14 cellular contexts compared by ENCODE assay signal in genomic region chr3:78497692-78498091, GRCh38.
DNase-seq lines count a peak whose midpoint lies in the region; ATAC-seq and TF ChIP-seq lines count a peak whose summit lies in the region.
"Had no signal": no experiment of that assay in that cellular context is flagged by ENCODE, and none has a peak within 500 bp of the region (broad histone marks: within the 10 kb centered on the region; RNA-seq: fewer than 3 reads in every experiment).

No MANE protein-coding gene starts in this region.

- peak; percentile 8 for DNase-seq in Ammon's horn (ENCODE audit: low spot score)
- peak; percentile 43 for DNase-seq in NCI-H1105 treated with DMSO at 0.1 percent for 48 hours (lab: John Stamatoyannopoulos, UW)
- no peak for DNase-seq in chondrocyte (ENCODE audit: low spot score)
- no peak for DNase-seq in left lung
- DNase-seq in stimulated activated naive CD4-positive, alpha-beta T cell treated with Interleukin-2 at 50 U/mL for 16 hours (lab: John Stamatoyannopoulos, UW): no peak
- DNase-seq in brain microvascular endothelial cell: no peak
- DNase-seq in iPS-NIHi11 (ENCODE audit: low spot score): no peak
- DNase-seq: activated CD4-positive, CD25-positive, alpha-beta regulatory T cell treated with anti-CD3 and anti-CD28 coated beads, Interleukin-2, amount 50 U/mL, for 72 hours; BE2C; colonic mucosa; DMS 273 treated with DMSO at 0.1 percent for 48 hours; MG63 had no signal

- H3K27me3 Mint-ChIP-seq in chondrocyte (ENCODE audit: low read depth): peaks cover 2% of the 10 kb centered on the region
- H3K27me3 Mint-ChIP-seq: activated T-helper 17 cell treated with anti-CD3 and anti-CD28 coated beads, Interleukin-2, amount 50 U/mL, for 72 hours had no signal

- intact Hi-C loops in left lung (cut with DNase I): no loop called here

- H3K36me3 ChIP-seq in left lung (no peaks in the 10 kb centered on the region), brain microvascular endothelial cell (replicated peaks) (no peaks in the 10 kb centered on the region)
- H3K36me3 ChIP-seq: BE2C, colonic mucosa, MG63, suprapubic skin had no signal

- H3K4me3 ChIP-seq in left lung: no peak overlapping the region
- H3K4me3 ChIP-seq in brain microvascular endothelial cell (ENCODE audit: low read depth, low read length): no peak overlapping the region
- H3K4me3 ChIP-seq: colonic mucosa, MG63, suprapubic skin had no signal

- H3K4me3 Mint-ChIP-seq in chondrocyte (ENCODE audit: unreplicated experiment): no peak overlapping the region
- H3K4me3 Mint-ChIP-seq: activated T-helper 17 cell treated with anti-CD3 and anti-CD28 coated beads, Interleukin-2, amount 50 U/mL, for 72 hours had no signal

- peak; percentile 29 for TF ChIP-seq CTCF in chondrocyte (IDR thresholded peaks at IDR 0.05)
- no peak for TF ChIP-seq CTCF in left lung (IDR thresholded peaks at IDR 0.05)
- no peak for TF ChIP-seq CTCF in brain microvascular endothelial cell (IDR thresholded peaks at IDR 0.05; ENCODE audit: low read depth, low read length, missing control alignments)

- peaks cover 0 to 6% of the 10 kb centered on the region in 2 donors for H3K4me1 ChIP-seq in left lung
- H3K4me1 ChIP-seq: BE2C, colonic mucosa had no signal

- no peaks in the 10 kb centered on the region for H3K36me3 Mint-ChIP-seq in chondrocyte (ENCODE audit: low read depth)

- no peak overlapping the region for H3K27ac Mint-ChIP-seq in chondrocyte (ENCODE audit: unreplicated experiment)
- H3K27ac Mint-ChIP-seq: activated T-helper 17 cell treated with anti-CD3 and anti-CD28 coated beads, Interleukin-2, amount 50 U/mL, for 72 hours had no signal

- no peak overlapping the region for H3K27ac ChIP-seq in left lung
- H3K27ac ChIP-seq in brain microvascular endothelial cell: no peak overlapping the region
- H3K27ac ChIP-seq: colonic mucosa, suprapubic skin had no signal

- in situ Hi-C loops in brain microvascular endothelial cell (cut with HindIII; ENCODE audit: low pct_ligation_motif_present, low sequenced_read_pairs): no loop called here

- no peaks in the 10 kb centered on the region for H3K9me3 ChIP-seq in left lung
- H3K9me3 ChIP-seq: BE2C, colonic mucosa, MG63, suprapubic skin had no signal

- H3K27me3 ChIP-seq in left lung (no peaks in the 10 kb centered on the region), brain microvascular endothelial cell (replicated peaks) (no peaks in the 10 kb centered on the region)
- H3K27me3 ChIP-seq: BE2C, colonic mucosa, MG63, suprapubic skin had no signal

- H3K4me1 Mint-ChIP-seq in chondrocyte (ENCODE audit: low read depth): no peaks in the 10 kb centered on the region
- H3K4me1 Mint-ChIP-seq: activated T-helper 17 cell treated with anti-CD3 and anti-CD28 coated beads, Interleukin-2, amount 50 U/mL, for 72 hours had no signal

- peaks cover 6% of the 10 kb centered on the region for H3K9me3 Mint-ChIP-seq in chondrocyte (ENCODE audit: low read depth)

- ATAC-seq in left lung: peak; percentile 38
- ATAC-seq: activated T-helper 17 cell treated with anti-CD3 and anti-CD28 coated beads, Interleukin-2, amount 50 U/mL, for 72 hours had no signal

Comparison
In these comparisons a context has a peak if more than half of its experiments do, and no peak if none do; other contexts are left out.
1. DNase-seq: peak in Ammon's horn (single experiment) and NCI-H1105 treated with DMSO at 0.1 percent for 48 hours (single experiment); none in chondrocyte (single experiment), left lung (0 of 2), stimulated activated naive CD4-positive, alpha-beta T cell treated with Interleukin-2 at 50 U/mL for 16 hours (single experiment), brain microvascular endothelial cell (single experiment) and iPS-NIHi11 (single experiment).